ENCODE assay signal across 10 cellular contexts in the genomic region with DNA sequence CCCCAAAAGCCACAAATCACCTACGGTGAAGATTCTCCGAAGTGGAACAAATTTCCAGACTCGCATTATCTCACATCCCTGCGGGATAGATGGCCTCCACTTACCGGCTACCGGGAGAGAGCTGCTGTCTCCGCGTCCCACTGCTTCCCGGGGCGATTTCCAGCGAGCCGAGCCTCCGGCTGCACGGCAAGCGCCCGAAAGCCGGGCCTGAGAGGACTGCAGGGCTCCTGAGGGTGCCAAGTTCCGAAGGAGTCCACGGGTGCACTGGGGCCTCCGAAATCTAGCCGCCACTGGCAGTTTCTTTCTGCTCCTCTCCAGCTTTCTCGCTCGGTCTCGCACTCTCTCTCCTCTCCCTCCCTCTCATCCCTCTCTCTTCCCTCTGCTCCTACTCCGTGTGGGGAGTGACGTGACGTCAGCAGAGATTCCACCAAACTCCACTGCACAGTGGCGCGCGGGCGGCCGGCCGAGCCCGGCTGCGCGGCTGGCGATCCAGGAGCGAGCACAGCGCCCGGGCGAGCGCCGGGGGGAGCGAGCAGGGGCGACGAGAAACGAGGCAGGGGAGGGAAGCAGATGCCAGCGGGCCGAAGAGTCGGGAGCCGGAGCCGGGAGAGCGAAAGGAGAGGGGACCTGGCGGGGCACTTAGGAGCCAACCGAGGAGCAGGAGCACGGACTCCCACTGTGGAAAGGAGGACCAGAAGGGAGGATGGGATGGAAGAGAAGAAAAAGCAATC. TPM values are rescaled to one million over a fixed set of nuclear protein-coding genes. Genes with fewer than 3 reads are reported as not detected.
DNase-seq lines count a peak whose midpoint lies in the region; ATAC-seq and TF ChIP-seq lines count a peak whose summit lies in the region.
"Had no signal": no experiment of that assay in that cellular context is flagged by ENCODE, and none has a peak within 500 bp of the region (broad histone marks: within the 10 kb centered on the region; RNA-seq: fewer than 3 reads in every experiment).

No MANE protein-coding gene starts in this region.

- H3K27ac Mint-ChIP-seq in T-helper 1 cell treated with Interleukin-12 subunit alpha and Interleukin-12 subunit beta and Interleukin-4 antibody, amounts not matched to agents 30 μg/mL and 1 μg/mL, for 36 hours = peak overlapping the region; percentile 63

- DNase-seq in T-helper 1 cell (no peak), astrocyte of the spinal cord (ENCODE audit: low read depth, low spot score) (no peak), kidney tubule cell (ENCODE audit: low spot score) (peak; percentile 51), transverse colon (peak; percentile 73), midbrain (lab: John Stamatoyannopoulos, UW) (no peak)
- DNase-seq in stimulated activated CD4-positive, alpha-beta T cell treated with anti-CD3 and anti-CD28 coated beads, Interleukin-4, amount 100 ng/mL, for 24 hours = no peak
- DNase-seq: C1 segment of cervical spinal cord had no signal

- H3K4me1 Mint-ChIP-seq in T-helper 1 cell treated with Interleukin-12 subunit alpha and Interleukin-12 subunit beta and Interleukin-4 antibody, amounts not matched to agents 30 μg/mL and 1 μg/mL, for 36 hours (ENCODE audit: low read depth) = peaks cover 3% of the 10 kb centered on the region

- peaks cover 11% of the 10 kb centered on the region for H3K36me3 Mint-ChIP-seq in T-helper 1 cell treated with Interleukin-12 subunit alpha and Interleukin-12 subunit beta and Interleukin-4 antibody, amounts not matched to agents 30 μg/mL and 1 μg/mL, for 36 hours (ENCODE audit: low read depth)

- H3K4me3 Mint-ChIP-seq in T-helper 1 cell treated with Interleukin-12 subunit alpha and Interleukin-12 subunit beta and Interleukin-4 antibody, amounts not matched to agents 30 μg/mL and 1 μg/mL, for 36 hours = no peak overlapping the region

- in situ Hi-C loops in astrocyte of the spinal cord (cut with HindIII; ENCODE audit: low sequenced_read_pairs) (no loop called here), transverse colon (cut with MboI; ENCODE audit: low pct_ligation_motif_present in 1 of 4, low pct_unique_long_range_greater_than_20kb in 1 of 4, low sequenced_read_pairs in 3 of 4) (loop anchor here in 3 of 4 donors (25.0 kb wide), 3 partner anchors 325 to 1000 kb away; no protein-coding TSS in a partner anchor)

- H3K27me3 ChIP-seq in transverse colon = peaks cover 100% of the 10 kb centered on the region

- H3K36me3 ChIP-seq in transverse colon = no peaks in the 10 kb centered on the region

- intact Hi-C loops in transverse colon (cut with DNase I; ENCODE audit: low total_unique reads) = no loop called here

- no peak for TF ChIP-seq POLR2A in transverse colon (IDR thresholded peaks at IDR 0.05)

- H3K4me1 ChIP-seq in transverse colon = peaks cover 0 to 36% (median 27%) of the 10 kb centered on the region in 4 donors

- peaks cover 12% of the 10 kb centered on the region for H3K9me3 Mint-ChIP-seq in T-helper 1 cell treated with Interleukin-12 subunit alpha and Interleukin-12 subunit beta and Interleukin-4 antibody, amounts not matched to agents 30 μg/mL and 1 μg/mL, for 36 hours

- ATAC-seq in GM18861 (IDR thresholded peaks at IDR 0.05; ENCODE audit: unreplicated experiment) = no peak

- H3K27me3 Mint-ChIP-seq in T-helper 1 cell treated with Interleukin-12 subunit alpha and Interleukin-12 subunit beta and Interleukin-4 antibody, amounts not matched to agents 30 μg/mL and 1 μg/mL, for 36 hours (ENCODE audit: low read depth) = peaks cover 92% of the 10 kb centered on the region

- H3K4me3 ChIP-seq in astrocyte of the spinal cord (ENCODE audit: low read depth, low read length) = peak overlapping the region; percentile 12
- peak overlapping the region in 3 of 4 donors; percentile 31 to 54 (median 41) for H3K4me3 ChIP-seq in transverse colon

- TF ChIP-seq CTCF in astrocyte of the spinal cord (IDR thresholded peaks at IDR 0.05; ENCODE audit: low read depth, low read length) (no peak), transverse colon (IDR thresholded peaks at IDR 0.05) (no peak)

- WGBS in transverse colon (ENCODE audit: low coverage in 1 of 2), 2 donors = 5 to 12% methylated on average over 8 to 56 of the region's 56 CpGs

- TF ChIP-seq EP300 in transverse colon (IDR thresholded peaks at IDR 0.05; ENCODE audit: low read depth) = no peak

- peak overlapping the region in 2 of 4 donors; percentile 51 to 80 for H3K27ac ChIP-seq in transverse colon
- H3K27ac ChIP-seq: VCaP had no signal

- H3K9me3 ChIP-seq in transverse colon = no peaks in the 10 kb centered on the region

RNA-seq across cellular contexts. Expression of gene PITX2, which starts 14.0 kb away (rescaled TPM):
- total RNA-seq in transverse colon = 10 to 100 TPM; 15.0 to 34.4 (median 24.5) TPM

Comparison
In these comparisons a context has a peak if more than half of its experiments do, and no peak if none do; other contexts are left out.
1. DNase-seq: peak in kidney tubule cell (single experiment) and transverse colon (single experiment); none in T-helper 1 cell (0 of 5), astrocyte of the spinal cord (single experiment), midbrain (single experiment) and stimulated activated CD4-positive, alpha-beta T cell treated with anti-CD3 and anti-CD28 coated beads, Interleukin-4, amount 100 ng/mL, for 24 hours (single experiment).